In genomic region chr3:50519471-50520089, GRCh38 we compare ENCODE assay signal across 8 cellular contexts. TPM values are rescaled to one million over a fixed set of nuclear protein-coding genes. Genes with fewer than 3 reads are reported as not detected.
A peak's percentile ranks its signal among the peaks of the same experiment; 100 is the strongest.
DNase-seq lines count a peak whose midpoint lies in the region; ATAC-seq, FAIRE-seq and TF ChIP-seq lines count a peak whose summit lies in the region.

No MANE protein-coding gene starts in this region.

- no peaks in the 10 kb centered on the region for H3K27me3 ChIP-seq in lower lobe of right lung (ENCODE audit: low read depth)

- POLR2A ChIA-PET in A549 (lab: Yijun Ruan, JAX), result no interaction called here

- no peaks in the 10 kb centered on the region for H3K36me3 ChIP-seq in lower lobe of right lung

- intact Hi-C loops in lower lobe of right lung (cut with DNase I), result no loop called here

- no peaks in the 10 kb centered on the region for H3K4me1 ChIP-seq in A549
- peaks cover 20% of the 10 kb centered on the region for H3K4me1 ChIP-seq in lower lobe of right lung

- peak; percentile 72 to 94 for ATAC-seq in A549
- peak; percentile 78 for ATAC-seq in lower lobe of right lung
- no peak for ATAC-seq in HG03460 (IDR thresholded peaks at IDR 0.05; ENCODE audit: unreplicated experiment)

- H3K9me3 ChIP-seq in A549 (no peaks in the 10 kb centered on the region), lower lobe of right lung (no peaks in the 10 kb centered on the region)

- CTCF ChIA-PET in A549 (lab: Yijun Ruan, JAX), result interaction anchor here (1.0 to 4.4 kb wide), 9 partner anchors 8 to 96 kb away, joined by 3 to 18 read pairs (median 6); no protein-coding TSS in a partner anchor

- no peak for TF ChIP-seq POLR2A in A549 (IDR thresholded peaks at IDR 0.05; ENCODE audit: low read length)

- DNase-seq in A549 (ENCODE audit: low read depth in 1 of 2, low spot score in 1 of 2) (peak; percentile 50 to 57), NCI-H2029 treated with DMSO at 0.1 percent for 48 hours (lab: John Stamatoyannopoulos, UW) (peak; percentile 5), cerebellar cortex (ENCODE audit: low spot score) (peak; percentile 82), lower lobe of right lung (peak; percentile 72)
- peak; percentile 65 to 70 for DNase-seq in activated CD4-positive, alpha-beta T cell treated with anti-CD3 and anti-CD28 coated beads for 24 hours (ENCODE audit: low read depth in 2 of 2)
- peak; percentile 39 to 59 for DNase-seq in stimulated activated CD8-positive, alpha-beta memory T cell treated with anti-CD3 and anti-CD28 coated beads, Interleukin-2, amount 100 ng/mL, for 1 hour (ENCODE audit: low read depth in 2 of 2)

- peak; percentile 58 for TF ChIP-seq CTCF in A549 (IDR thresholded peaks at IDR 0.05)
- peak; percentile 98 for TF ChIP-seq CTCF in GM12874 (IDR thresholded peaks at IDR 0.05; ENCODE audit: insufficient read depth, low read depth, low read length)
- peak; percentile 93 for TF ChIP-seq CTCF in lower lobe of right lung (IDR thresholded peaks at IDR 0.05)

- 0% methylated on average over 7 of the region's 7 CpGs for WGBS in A549 (ENCODE audit: missing lambda C conversion rate)

- TF ChIP-seq EP300 in A549 (IDR thresholded peaks at IDR 0.05), result no peak

- no peak overlapping the region for H3K4me2 ChIP-seq in A549

- no peak overlapping the region for H3K27ac ChIP-seq in A549
- H3K27ac ChIP-seq in lower lobe of right lung, result no peak overlapping the region

- TF ChIP-seq RAD21 in A549 (conservative IDR thresholded peaks at IDR 0.05 in 1 of 2, IDR thresholded peaks at IDR 0.05 in 1 of 2), result peak; percentile 43 to 50; a peak in 4 of 5 replicates

- H3K4me3 ChIP-seq in A549 (no peak overlapping the region), lower lobe of right lung (no peak overlapping the region)

- FAIRE-seq in A549 (lab: Jason Lieb, UNC), result no peak

TF ChIP-seq in A549, 52 proteins besides CTCF, POLR2A, EP300 and RAD21:
- TF ChIP-seq SMC3 (IDR thresholded peaks at IDR 0.05) (peak; percentile 65), CBX8 (IDR thresholded peaks at IDR 0.05) (no peak), ZC3H11A (IDR thresholded peaks at IDR 0.05) (no peak), USF2 (IDR thresholded peaks at IDR 0.05) (no peak)
TF ChIP-seq in A549: peak in this region for 1.

RNA-seq across cellular contexts. Expression of gene CACNA2D2, which starts 16.1 kb away (rescaled TPM):
- polyA plus RNA-seq in A549 (2011; rRNA removed), result 0.21 and 0.22 TPM in 2 replicates
- polyA plus RNA-seq in A549 (2012; cell fraction: cytosol; rRNA removed), result 0.20 and 0.21 TPM in 2 replicates
- polyA plus RNA-seq in A549 (2012; cell fraction: nucleus; rRNA removed), result 0.65 and 0.67 TPM in 2 replicates
- 0.41 to 0.75 TPM (median 0.55 TPM) in 3 replicates for polyA plus RNA-seq in A549 (2017; fragmentation: RNase III; extraction: RNeasy Plus Mini Kit Qiagen cat#74134 plus additional on column Dnase treatment)
- 0.58 TPM in 1 of 2 replicates, not detected in the other for polyA minus RNA-seq in A549 (2011; rRNA and poly(A)+ RNA removed)
- total RNA-seq in lower lobe of right lung, result 105 TPM

RNA-seq across cellular contexts. Expression of gene C3orf18, which starts 48.0 kb away (rescaled TPM):
- polyA plus RNA-seq in A549 (2011; rRNA removed) (3.4 and 5.0 TPM in 2 replicates), A549 (2017; fragmentation: RNase III; extraction: RNeasy Plus Mini Kit Qiagen cat#74134 plus additional on column Dnase treatment) (3.9 to 5.9 TPM (median 5.4 TPM) in 3 replicates)
- 4.0 and 5.0 TPM in 2 replicates for polyA plus RNA-seq in A549 (2012; cell fraction: cytosol; rRNA removed)
- 7.0 and 11.2 TPM in 2 replicates for polyA plus RNA-seq in A549 (2012; cell fraction: nucleus; rRNA removed)
- polyA minus RNA-seq in A549 (2011; rRNA and poly(A)+ RNA removed), result 4.3 and 5.4 TPM in 2 replicates
- 6.7 TPM for total RNA-seq in lower lobe of right lung

RNA-seq across cellular contexts. Expression of gene HEMK1, which starts 49.7 kb away (rescaled TPM):
- polyA plus RNA-seq in A549 (2011; rRNA removed) (4.7 and 5.1 TPM in 2 replicates), A549 (2017; fragmentation: RNase III; extraction: RNeasy Plus Mini Kit Qiagen cat#74134 plus additional on column Dnase treatment) (4.3 to 5.4 TPM (median 4.3 TPM) in 3 replicates)
- 5.4 and 7.1 TPM in 2 replicates for polyA plus RNA-seq in A549 (2012; cell fraction: cytosol; rRNA removed)
- 13.6 and 15.4 TPM in 2 replicates for polyA plus RNA-seq in A549 (2012; cell fraction: nucleus; rRNA removed)
- polyA minus RNA-seq in A549 (2011; rRNA and poly(A)+ RNA removed), result 7.1 and 9.3 TPM in 2 replicates
- 28.4 TPM for total RNA-seq in lower lobe of right lung

Comparison
In these comparisons a context has a peak if more than half of its experiments do, and no peak if none do; other contexts are left out.
1. DNase-seq: peak in every context shown above with its lines; median percentile 82 in cerebellar cortex; 72 in lower lobe of right lung; 68 in activated CD4-positive, alpha-beta T cell treated with anti-CD3 and anti-CD28 coated beads for 24 hours; 54 in A549; 49 in stimulated activated CD8-positive, alpha-beta memory T cell treated with anti-CD3 and anti-CD28 coated beads, Interleukin-2, amount 100 ng/mL, for 1 hour; 5 in NCI-H2029 treated with DMSO at 0.1 percent for 48 hours.